In the genomic region with DNA sequence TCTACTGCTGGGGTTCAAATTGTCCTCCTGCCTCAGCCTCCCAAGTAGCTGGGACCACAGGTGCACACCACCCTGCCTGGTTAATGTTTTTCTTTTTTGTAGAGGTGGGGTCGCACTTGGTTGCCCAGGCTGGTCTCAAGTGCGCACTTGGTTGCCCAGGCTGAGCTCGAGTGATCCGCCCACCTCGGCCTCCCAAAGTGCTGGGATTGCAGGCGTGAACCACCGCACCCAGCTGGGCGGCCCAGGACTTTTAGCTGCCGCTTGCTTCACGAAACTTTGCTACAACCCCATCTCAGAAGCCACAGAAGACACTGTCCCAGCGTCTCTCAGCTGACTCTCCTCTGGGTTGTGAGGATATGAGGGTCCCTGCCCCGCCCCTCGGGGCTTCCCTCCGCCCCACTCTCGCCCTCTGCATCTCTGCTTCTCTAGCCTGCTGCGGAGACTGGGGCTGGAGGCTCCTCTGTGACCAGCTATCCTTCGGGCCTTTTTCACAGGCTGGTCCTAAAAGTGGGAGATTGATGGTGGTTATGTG, we compare ENCODE assay signal across 23 cellular contexts. TPM values are rescaled to one million over a fixed set of nuclear protein-coding genes. Genes with fewer than 3 reads are reported as not detected.
DNase-seq lines count a peak whose midpoint lies in the region; ATAC-seq, FAIRE-seq and TF ChIP-seq lines count a peak whose summit lies in the region.
"Had no signal": no experiment of that assay in that cellular context is flagged by ENCODE, and none has a peak within 500 bp of the region (broad histone marks: within the 10 kb centered on the region; RNA-seq: fewer than 3 reads in every experiment).

No MANE protein-coding gene starts in this region.

- ATAC-seq in activated naive CD8-positive, alpha-beta T cell treated with anti-CD3 and anti-CD28 coated beads, Interleukin-2, amount 10 ng/mL, durations not matched to agents 7 days and 5 days (ENCODE audit: low read depth): no peak
- no peak for ATAC-seq in activated naive CD8-positive, alpha-beta T cell treated with anti-CD3 and anti-CD28 coated beads, Interleukin-2, amount 50 U/mL, for 24 hours
- ATAC-seq in HepG2: no peak
- no peak for ATAC-seq in gastrocnemius medialis
- ATAC-seq: CD8-positive, alpha-beta T cell; HCT116 had no signal

- intact Hi-C loops in HepG2 (cut with micrococcal nuclease; ENCODE audit: unreplicated experiment): no loop called here
- intact Hi-C loops in posterior vena cava (cut with DNase I): no loop called here
- intact Hi-C loops in gastrocnemius medialis (cut with DNase I; ENCODE audit: low total_unique reads): no loop called here

- H3K4me3 ChIP-seq in HepG2 (replicated peaks in 1 of 3; ENCODE audit: insufficient read depth in 1 of 3, low read depth in 2 of 3, low read length in 3 of 3): no peak overlapping the region
- no peak overlapping the region for H3K4me3 ChIP-seq in gastrocnemius medialis
- H3K4me3 ChIP-seq: BLaER1 had no signal

- FAIRE-seq in HepG2 (lab: Jason Lieb, UNC): no peak
- FAIRE-seq: A204.1, G401.6, GM12892 had no signal

- in situ Hi-C loops in HepG2 (cut with HindIII; ENCODE audit: extremely low pct_ligation_motif_present, low pct_unique_long_range_greater_than_20kb) (no loop called here), gastrocnemius medialis (cut with MboI; ENCODE audit: low sequenced_read_pairs in 4 of 4) (no loop called here)

- POLR2A ChIA-PET in activated naive CD8-positive, alpha-beta T cell treated with anti-CD3 and anti-CD28 coated beads, Interleukin-2, amount 10 ng/mL, durations not matched to agents 7 days and 5 days (lab: Charles Lee): no interaction called here
- POLR2A ChIA-PET in HepG2 (lab: Yijun Ruan, JAX): interaction anchor here (1.4 kb wide), 1 partner anchor 38 kb away, joined by 4 read pairs; no protein-coding TSS in a partner anchor

- H3K27me3 ChIP-seq in HepG2 (ENCODE audit: control insufficient read depth in 1 of 2, insufficient read depth in 2 of 2, low read length in 2 of 2) (peaks cover 2 to 38% of the 10 kb centered on the region in 2 experiments; a peak in 4 of 5 replicates), gastrocnemius medialis (peaks cover 44 to 47% (median 45%) of the 10 kb centered on the region in 3 donors)
- H3K27me3 ChIP-seq: BLaER1 had no signal

- H3K9ac ChIP-seq in HepG2 (ENCODE audit: insufficient read depth, low read depth, low read length): no peak overlapping the region
- H3K9ac ChIP-seq: BLaER1 had no signal

- peaks cover 10% of the 10 kb centered on the region for H3K27me3 Mint-ChIP-seq in activated naive CD8-positive, alpha-beta T cell treated with anti-CD3 and anti-CD28 coated beads, Interleukin-2, amount 10 ng/mL, durations not matched to agents 7 days and 5 days
- peaks cover 23% of the 10 kb centered on the region for H3K27me3 Mint-ChIP-seq in activated naive CD8-positive, alpha-beta T cell treated with anti-CD3 and anti-CD28 coated beads, Interleukin-2, amount 50 U/mL, for 24 hours

- H3K4me2 ChIP-seq in HepG2 (ENCODE audit: low read depth, low read length): no peak overlapping the region
- H3K4me2 ChIP-seq: BLaER1 had no signal

- H3K4me1 Mint-ChIP-seq in activated naive CD8-positive, alpha-beta T cell treated with anti-CD3 and anti-CD28 coated beads, Interleukin-2, amount 10 ng/mL, durations not matched to agents 7 days and 5 days: no peaks in the 10 kb centered on the region
- H3K4me1 Mint-ChIP-seq in activated naive CD8-positive, alpha-beta T cell treated with anti-CD3 and anti-CD28 coated beads, Interleukin-2, amount 50 U/mL, for 24 hours: no peaks in the 10 kb centered on the region
- H3K4me1 Mint-ChIP-seq: B cell, H9 had no signal

- H4K20me1 ChIP-seq in HepG2 (ENCODE audit: insufficient read depth, low read length): no peaks in the 10 kb centered on the region
- H4K20me1 ChIP-seq: BLaER1 had no signal

- H3K79me2 ChIP-seq in HepG2 (ENCODE audit: insufficient read depth, low read length): no peaks in the 10 kb centered on the region

- TF ChIP-seq CTCF in HepG2 (CRISPR knock-in tag; IDR thresholded peaks at IDR 0.05) (no peak), gastrocnemius medialis (IDR thresholded peaks at IDR 0.05 in 4 of 5, conservative IDR thresholded peaks at IDR 0.05 in 1 of 5) (no peak)

- TF ChIP-seq POLR2A in HepG2 (IDR thresholded peaks at IDR 0.05; ENCODE audit: insufficient read depth in 1 of 2, low read depth in 2 of 2, low read length in 2 of 2): no peak
- no peak for TF ChIP-seq POLR2A in gastrocnemius medialis (IDR thresholded peaks at IDR 0.05)

- H3K27ac Mint-ChIP-seq in activated naive CD8-positive, alpha-beta T cell treated with anti-CD3 and anti-CD28 coated beads, Interleukin-2, amount 10 ng/mL, durations not matched to agents 7 days and 5 days: no peak overlapping the region
- no peak overlapping the region for H3K27ac Mint-ChIP-seq in activated naive CD8-positive, alpha-beta T cell treated with anti-CD3 and anti-CD28 coated beads, Interleukin-2, amount 50 U/mL, for 24 hours
- H3K27ac Mint-ChIP-seq: B cell; CD4-positive, CD25-positive, alpha-beta regulatory T cell; CD8-positive, alpha-beta T cell; H9 had no signal

- TF ChIP-seq EP300 in HepG2 (IDR thresholded peaks at IDR 0.05; ENCODE audit: low read depth in 2 of 2, low read length in 2 of 2) (no peak), HepG2 (CRISPR knock-in tag; IDR thresholded peaks at IDR 0.05; ENCODE audit: borderline replicate concordance) (no peak)

- no peaks in the 10 kb centered on the region for H3K36me3 Mint-ChIP-seq in activated naive CD8-positive, alpha-beta T cell treated with anti-CD3 and anti-CD28 coated beads, Interleukin-2, amount 10 ng/mL, durations not matched to agents 7 days and 5 days
- no peaks in the 10 kb centered on the region for H3K36me3 Mint-ChIP-seq in activated naive CD8-positive, alpha-beta T cell treated with anti-CD3 and anti-CD28 coated beads, Interleukin-2, amount 50 U/mL, for 24 hours (ENCODE audit: low read depth)
- H3K36me3 Mint-ChIP-seq: CD8-positive, alpha-beta T cell had no signal

- H3K4me1 ChIP-seq in HepG2 (ENCODE audit: insufficient read depth, low read length) (peaks cover 17% of the 10 kb centered on the region), gastrocnemius medialis (no peaks in the 10 kb centered on the region)
- H3K4me1 ChIP-seq: Caco-2 had no signal

- no peak overlapping the region for H3K4me3 Mint-ChIP-seq in activated naive CD8-positive, alpha-beta T cell treated with anti-CD3 and anti-CD28 coated beads, Interleukin-2, amount 10 ng/mL, durations not matched to agents 7 days and 5 days
- H3K4me3 Mint-ChIP-seq in activated naive CD8-positive, alpha-beta T cell treated with anti-CD3 and anti-CD28 coated beads, Interleukin-2, amount 50 U/mL, for 24 hours: no peak overlapping the region
- H3K4me3 Mint-ChIP-seq: B cell; CD4-positive, CD25-positive, alpha-beta regulatory T cell; CD8-positive, alpha-beta T cell; H9 had no signal

- no peak overlapping the region for H2AFZ ChIP-seq in HepG2 (ENCODE audit: low read length)

- H3K9me3 ChIP-seq in HepG2 (ENCODE audit: low read length) (no peaks in the 10 kb centered on the region), gastrocnemius medialis (no peaks in the 10 kb centered on the region)
- H3K9me3 ChIP-seq: BLaER1, Caco-2 had no signal

- no TSS peak for BruUV-seq in HepG2 (replicated peaks; lab: Mats Ljungman, UMichigan)

- no peak for TF ChIP-seq RAD21 in HepG2 (CRISPR knock-in tag; IDR thresholded peaks at IDR 0.05)

- CTCF ChIA-PET in HepG2 (lab: Yijun Ruan, JAX; ENCODE audit: low intra/inter-chr PET ratio, low total read pairs): no interaction called here

- no peaks in the 10 kb centered on the region for H3K9me3 Mint-ChIP-seq in activated naive CD8-positive, alpha-beta T cell treated with anti-CD3 and anti-CD28 coated beads, Interleukin-2, amount 10 ng/mL, durations not matched to agents 7 days and 5 days
- H3K9me3 Mint-ChIP-seq in activated naive CD8-positive, alpha-beta T cell treated with anti-CD3 and anti-CD28 coated beads, Interleukin-2, amount 50 U/mL, for 24 hours: no peaks in the 10 kb centered on the region
- H3K9me3 Mint-ChIP-seq: CD8-positive, alpha-beta T cell; H9 had no signal

- no peaks in the 10 kb centered on the region for H3K36me3 ChIP-seq in HepG2 (replicated peaks in 1 of 2; ENCODE audit: control insufficient read depth in 1 of 2, insufficient read depth in 2 of 2, low read length in 2 of 2)
- H3K36me3 ChIP-seq in gastrocnemius medialis: no peaks in the 10 kb centered on the region
- H3K36me3 ChIP-seq: BLaER1 had no signal

- WGBS in HepG2 (ENCODE audit: low lambda C conversion rate): 79% methylated on average over 17 of the region's 17 CpGs

- H3K27ac ChIP-seq in HepG2 (ENCODE audit: extremely low read length, insufficient read depth, low read length) (no peak overlapping the region), gastrocnemius medialis (no peak overlapping the region)
- H3K27ac ChIP-seq: 22Rv1, BLaER1, C4-2B had no signal

- peak; percentile 16 for DNase-seq in activated naive CD8-positive, alpha-beta T cell treated with anti-CD3 and anti-CD28 coated beads, Interleukin-2, amount 10 ng/mL, durations not matched to agents 7 days and 5 days
- no peak for DNase-seq in activated naive CD8-positive, alpha-beta T cell treated with anti-CD3 and anti-CD28 coated beads, Interleukin-2, amount 50 U/mL, for 24 hours
- no peak for DNase-seq in HepG2 (ENCODE audit: low spot score)
- DNase-seq in posterior vena cava (ENCODE audit: low spot score): peak; percentile 66
- DNase-seq in NK-92 treated with Interleukin-12 subunit alpha and Interleukin-12 subunit beta, amount 100 ng/mL, for 24 hours (lab: John Stamatoyannopoulos, UW): no peak
- no peak for DNase-seq in gastrocnemius medialis
- no peak for DNase-seq in NCI-H2029 (lab: John Stamatoyannopoulos, UW)
- DNase-seq in SHP77 (lab: John Stamatoyannopoulos, UW): no peak
- DNase-seq: Caco-2; CD4-positive, CD25-positive, alpha-beta regulatory T cell; CD8-positive, alpha-beta T cell; DMS153; DND-41; GOT3; H9 had no signal

RNA-seq across cellular contexts. Expression of gene CBX4, which starts 48.8 kb away (rescaled TPM):
- total RNA-seq in activated naive CD8-positive, alpha-beta T cell treated with anti-CD3 and anti-CD28 coated beads, Interleukin-2, amount 10 ng/mL, durations not matched to agents 7 days and 5 days: 10 to 100 TPM; 53.8 to 54.4 TPM
- 17.1 and 25.8 TPM in 2 replicates for total RNA-seq in HepG2 (2016; rRNA removed; fragmentation: Illumina TruSeq; extraction: Trizol)
- total RNA-seq in HepG2 (2016; cell fraction: cytosol; rRNA removed; fragmentation: Illumina TruSeq; extraction: Trizol; ENCODE audit: low read depth): 4.7 and 4.8 TPM in 2 replicates
- total RNA-seq in HepG2 (2016; cell fraction: insoluble cytoplasmic fraction; rRNA removed; fragmentation: Illumina TruSeq; extraction: Trizol): 17.7 and 25.2 TPM in 2 replicates
- total RNA-seq in HepG2 (2016; cell fraction: membrane; rRNA removed; fragmentation: Illumina TruSeq; extraction: Trizol): 13.9 and 15.1 TPM in 2 replicates
- total RNA-seq in HepG2 (2016; cell fraction: nucleus; rRNA removed; fragmentation: Illumina TruSeq; extraction: Trizol): 18.5 and 22.8 TPM in 2 replicates
- polyA plus RNA-seq in HepG2 (2011; rRNA removed): 50.8 and 61.1 TPM in 2 replicates
- polyA plus RNA-seq in HepG2 (2011; cell fraction: cytosol; rRNA removed): 31.1 and 45.6 TPM in 2 replicates
- polyA plus RNA-seq in HepG2 (2011; cell fraction: nucleus; rRNA removed): 117 and 122 TPM in 2 replicates
- polyA plus RNA-seq in HepG2 (2012): 27.9 and 32.4 TPM in 2 replicates
- polyA plus RNA-seq in HepG2 (2016; cell fraction: cytosol; fragmentation: Illumina TruSeq; extraction: Trizol; ENCODE audit: low read depth): 3.7 and 4.2 TPM in 2 replicates
- polyA plus RNA-seq in HepG2 (2016; cell fraction: insoluble cytoplasmic fraction; fragmentation: Illumina TruSeq; extraction: Trizol; ENCODE audit: low read depth): 29.4 and 33.0 TPM in 2 replicates
- 11.7 and 12.5 TPM in 2 replicates for polyA plus RNA-seq in HepG2 (2016; cell fraction: membrane; fragmentation: Illumina TruSeq; extraction: Trizol; ENCODE audit: low read depth)
- polyA plus RNA-seq in HepG2 (2016; cell fraction: nucleus; fragmentation: Illumina TruSeq; extraction: Trizol; ENCODE audit: insufficient read depth, low read depth): 60.4 and 60.8 TPM in 2 replicates
- 17.1 and 51.0 TPM in 2 replicates for polyA minus RNA-seq in HepG2 (2011; rRNA and poly(A)+ RNA removed; ENCODE audit: low replicate concordance)
- 33.1 and 38.6 TPM in 2 replicates for polyA minus RNA-seq in HepG2 (2011; cell fraction: cytosol; rRNA and poly(A)+ RNA removed)
- polyA minus RNA-seq in HepG2 (2011; cell fraction: nucleus; rRNA and poly(A)+ RNA removed): 17.8 and 25.2 TPM in 2 replicates
- 10 to 100 TPM; 11.5 to 14.4 TPM for total RNA-seq in posterior vena cava
- total RNA-seq in gastrocnemius medialis: 1 to 10 TPM; 3.0 to 9.0 (median 5.3) TPM

Comparison
In these comparisons a context has a peak if more than half of its experiments do, and no peak if none do; other contexts are left out.
1. DNase-seq: peak in activated naive CD8-positive, alpha-beta T cell treated with anti-CD3 and anti-CD28 coated beads, Interleukin-2, amount 10 ng/mL, durations not matched to agents 7 days and 5 days (single experiment) and posterior vena cava (single experiment); none in activated naive CD8-positive, alpha-beta T cell treated with anti-CD3 and anti-CD28 coated beads, Interleukin-2, amount 50 U/mL, for 24 hours (single experiment), HepG2 (single experiment), NK-92 treated with Interleukin-12 subunit alpha and Interleukin-12 subunit beta, amount 100 ng/mL, for 24 hours (single experiment), gastrocnemius medialis (0 of 2), NCI-H2029 (single experiment) and SHP77 (0 of 2).